1 cellular context compared by ENCODE assay signal in genomic region chr18:51028201-51028805, GRCh38.
TF ChIP-seq lines count a peak whose summit lies in the region.

No MANE protein-coding gene starts in this region.

TF ChIP-seq in HEK293, 187 proteins besides CTCF, POLR2A, EP300 and RAD21 (continued from another document):
- no peak for TF ChIP-seq REST (tag by site-specific recombination; IDR thresholded peaks at IDR 0.05)
- no peak for TF ChIP-seq ZNF146 (tag by site-specific recombination; IDR thresholded peaks at IDR 0.05)
- TF ChIP-seq MEIS1 (CRISPR knock-in tag; IDR thresholded peaks at IDR 0.05; ENCODE audit: borderline replicate concordance), result no peak
